ENCODE assay signal across 16 cellular contexts in genomic region chr19:18474366-18474887, GRCh38. TPM values are rescaled to one million over a fixed set of nuclear protein-coding genes. Genes with fewer than 3 reads are reported as not detected.
DNase-seq lines count a peak whose midpoint lies in the region; ATAC-seq and TF ChIP-seq lines count a peak whose summit lies in the region.
"Had no signal": no experiment of that assay in that cellular context is flagged by ENCODE, and none has a peak within 500 bp of the region (broad histone marks: within the 10 kb centered on the region; RNA-seq: fewer than 3 reads in every experiment).

No MANE protein-coding gene starts in this region.

- no peak overlapping the region for H2AFZ ChIP-seq in trophoblast cell (ENCODE audit: insufficient read depth, low read length, poor library complexity)

- H3K36me3 ChIP-seq in Peyer's patch: peaks cover 0 to 21% (median 0%) of the 10 kb centered on the region in 3 donors
- no peaks in the 10 kb centered on the region for H3K36me3 ChIP-seq in colonic mucosa
- H3K36me3 ChIP-seq in trophoblast cell (ENCODE audit: control insufficient read depth in 1 of 2, insufficient read depth in 2 of 2, low read length in 2 of 2): peaks cover 0 to 7% of the 10 kb centered on the region in 2 experiments
- H3K36me3 ChIP-seq: cardiac muscle cell had no signal

- H3K18ac ChIP-seq in trophoblast cell (ENCODE audit: low read length): peak overlapping the region; percentile 28

- no peaks in the 10 kb centered on the region for H3K27me3 Mint-ChIP-seq in CD4-positive, alpha-beta T cell

- H3K79me1 ChIP-seq in trophoblast cell (ENCODE audit: low read length): peaks cover 4% of the 10 kb centered on the region

- no peak for ATAC-seq in CD4-positive, alpha-beta T cell (ENCODE audit: poor library complexity)
- no peak for ATAC-seq in HG02759 (IDR thresholded peaks at IDR 0.05; ENCODE audit: unreplicated experiment)
- ATAC-seq: heart right ventricle, K562 had no signal

- no peaks in the 10 kb centered on the region for H3K27me3 ChIP-seq in CD4-positive, alpha-beta T cell (ENCODE audit: control insufficient read depth, insufficient read depth, low read length)
- H3K27me3 ChIP-seq in Peyer's patch (no peaks in the 10 kb centered on the region), colonic mucosa (no peaks in the 10 kb centered on the region), trophoblast cell (ENCODE audit: insufficient read depth, low read length) (no peaks in the 10 kb centered on the region)
- H3K27me3 ChIP-seq: cardiac muscle cell, heart right ventricle, suprapubic skin had no signal

- DNase-seq in CD4-positive, alpha-beta T cell: no peak
- no peak for DNase-seq in Peyer's patch
- DNase-seq in colonic mucosa: no peak
- no peak for DNase-seq in trophoblast cell
- DNase-seq in T-helper 1 cell: no peak
- DNase-seq in foreskin melanocyte: no peak
- DNase-seq in GM03348 (ENCODE audit: low spot score): no peak
- DNase-seq: heart right ventricle; NCI-H2081; NCI-H510A treated with DMSO at 0.1 percent for 48 hours; SIG-M5; stimulated activated CD4-positive, alpha-beta T cell treated with anti-CD3 and anti-CD28 coated beads, Interleukin-1b, Interleukin-23, amount 100 ng/mL, for 48 hours had no signal

- H3K27ac Mint-ChIP-seq in CD4-positive, alpha-beta T cell: peak overlapping the region; percentile 83

- no peak overlapping the region for H3K14ac ChIP-seq in trophoblast cell (ENCODE audit: low read length)

- H3K36me3 Mint-ChIP-seq in CD4-positive, alpha-beta T cell (ENCODE audit: low read depth): peaks cover 22% of the 10 kb centered on the region

- TF ChIP-seq POLR2A in Peyer's patch (IDR thresholded peaks at IDR 0.05): no peak

- H4K91ac ChIP-seq in trophoblast cell (ENCODE audit: low read depth, low read length): no peak overlapping the region

- no peak overlapping the region for H3K4ac ChIP-seq in trophoblast cell (ENCODE audit: low read depth, low read length)

- H3K9me3 Mint-ChIP-seq in CD4-positive, alpha-beta T cell: no peaks in the 10 kb centered on the region

- H4K12ac ChIP-seq in trophoblast cell (ENCODE audit: low read depth, low read length): no peak overlapping the region

- POLR2A ChIA-PET in CD4-positive, alpha-beta T cell (lab: Charles Lee): interaction anchor here (0.6 to 1.0 kb wide), 2 partner anchors 23 to 98 kb away, joined by 3 read pairs; no protein-coding TSS in a partner anchor

- peak overlapping the region; percentile 43 for H3K27ac ChIP-seq in CD4-positive, alpha-beta T cell (ENCODE audit: low read depth, low read length)
- peak overlapping the region; percentile 15 to 79 (median 56) for H3K27ac ChIP-seq in Peyer's patch
- peak overlapping the region; percentile 57 for H3K27ac ChIP-seq in colonic mucosa
- H3K27ac ChIP-seq in trophoblast cell (ENCODE audit: low read depth, low read length): no peak overlapping the region
- H3K27ac ChIP-seq: cardiac muscle cell, suprapubic skin had no signal

- H3K79me2 ChIP-seq in trophoblast cell (ENCODE audit: control insufficient read depth, insufficient read depth, low read length, poor library complexity): peaks cover 5% of the 10 kb centered on the region

- no peak for TF ChIP-seq CTCF in CD4-positive, alpha-beta T cell (IDR thresholded peaks at IDR 0.05)
- TF ChIP-seq CTCF in Peyer's patch (IDR thresholded peaks at IDR 0.05): no peak
- no peak for TF ChIP-seq CTCF in colonic mucosa (IDR thresholded peaks at IDR 0.05)

- H2BK120ac ChIP-seq in trophoblast cell (ENCODE audit: insufficient read depth, low read length, poor library complexity): no peak overlapping the region

- no peak overlapping the region for H2BK12ac ChIP-seq in trophoblast cell (ENCODE audit: low read length)

- no peak overlapping the region for H3K9ac ChIP-seq in colonic mucosa (ENCODE audit: low read depth in 2 of 2, low read length in 2 of 2)
- no peak overlapping the region for H3K9ac ChIP-seq in trophoblast cell (ENCODE audit: low read length)

- no peak overlapping the region for H3K4me2 ChIP-seq in trophoblast cell (ENCODE audit: low read length)

- no peaks in the 10 kb centered on the region for H3K9me3 ChIP-seq in CD4-positive, alpha-beta T cell (ENCODE audit: control insufficient read depth, low read length)
- H3K9me3 ChIP-seq in Peyer's patch (no peaks in the 10 kb centered on the region), colonic mucosa (no peaks in the 10 kb centered on the region), trophoblast cell (ENCODE audit: insufficient read depth, low read depth, low read length) (no peaks in the 10 kb centered on the region)
- H3K9me3 ChIP-seq: heart right ventricle, suprapubic skin had no signal

- intact Hi-C loops in CD4-positive, alpha-beta T cell (cut with DNase I, micrococcal nuclease): loop anchor here (5.0 kb wide), 3 partner anchors 33 to 98 kb away; partner anchors contain the start of gene UBA52 (in 1 of the 2)
- intact Hi-C loops in colonic mucosa (cut with DNase I): no loop called here

- H3K4me3 ChIP-seq in Peyer's patch (no peak overlapping the region), colonic mucosa (no peak overlapping the region), trophoblast cell (ENCODE audit: low read depth, low read length) (no peak overlapping the region)
- H3K4me3 ChIP-seq: cardiac muscle cell, heart right ventricle, K562, suprapubic skin had no signal

- CTCF ChIA-PET in CD4-positive, alpha-beta T cell (lab: Charles Lee): interaction anchor here (0.6 to 2.4 kb wide), 5 partner anchors 13 to 46 kb away, joined by 3 to 6 read pairs (median 5); no protein-coding TSS in a partner anchor

- H3K4me1 Mint-ChIP-seq in CD4-positive, alpha-beta T cell (ENCODE audit: low read depth): peaks cover 44% of the 10 kb centered on the region

- no peak overlapping the region for H3K4me3 Mint-ChIP-seq in CD4-positive, alpha-beta T cell

- H3K23ac ChIP-seq in trophoblast cell (ENCODE audit: low read length): no peak overlapping the region

- WGBS in trophoblast cell (ENCODE audit: extremely low coverage, insufficient coverage, insufficient read length): no CpG with 5 or more reads among the region's 13 CpGs

- H4K8ac ChIP-seq in trophoblast cell (ENCODE audit: low read depth, low read length): no peak overlapping the region

- H2AK5ac ChIP-seq in trophoblast cell (ENCODE audit: low read length): no peak overlapping the region

- no peak overlapping the region for H2BK5ac ChIP-seq in trophoblast cell (ENCODE audit: low read depth, low read length, poor library complexity)

- peaks cover 2 to 78% (median 23%) of the 10 kb centered on the region in 4 donors for H3K4me1 ChIP-seq in Peyer's patch
- peaks cover 26% of the 10 kb centered on the region for H3K4me1 ChIP-seq in colonic mucosa
- peaks cover 10 to 11% of the 10 kb centered on the region in 2 experiments for H3K4me1 ChIP-seq in trophoblast cell (ENCODE audit: control insufficient read depth in 1 of 2, insufficient read depth in 2 of 2, low read length in 2 of 2)

RNA-seq across cellular contexts. Expression of gene ISYNA1, which starts 36.5 kb away (rescaled TPM):
- 10 to 100 TPM; 34.1 to 41.3 TPM for total RNA-seq in CD4-positive, alpha-beta T cell
- total RNA-seq in Peyer's patch: 10 to 100 TPM in 3 of 4 donors, 1 to 10 TPM in 1; 5.3 to 26.4 (median 14.0) TPM
- total RNA-seq in colonic mucosa: 10 to 100 TPM; 17.7 to 25.7 TPM
- 476 and 488 TPM in 2 replicates for polyA plus RNA-seq in trophoblast cell (2013)

RNA-seq across cellular contexts. Expression of gene ELL, which starts 47.4 kb away (rescaled TPM):
- 10 to 100 TPM; 46.2 to 46.8 TPM for total RNA-seq in CD4-positive, alpha-beta T cell
- total RNA-seq in Peyer's patch: 10 to 100 TPM; 18.9 to 49.5 (median 34.2) TPM
- total RNA-seq in colonic mucosa: 10 to 100 TPM; 16.3 to 18.6 TPM
- 26.7 and 26.8 TPM in 2 replicates for polyA plus RNA-seq in trophoblast cell (2013)

RNA-seq across cellular contexts. Expression of gene SSBP4, which starts 55.2 kb away (rescaled TPM):
- total RNA-seq in CD4-positive, alpha-beta T cell: 10 to 100 TPM; 44.0 to 50.9 TPM
- total RNA-seq in Peyer's patch (10 to 100 TPM; 34.0 to 85.8 (median 39.9) TPM), colonic mucosa (10 to 100 TPM; 40.1 to 77.3 TPM)
- 51.1 and 52.0 TPM in 2 replicates for polyA plus RNA-seq in trophoblast cell (2013)
